Comparison of ENCODE assay signal across 8 cellular contexts in the genomic region with DNA sequence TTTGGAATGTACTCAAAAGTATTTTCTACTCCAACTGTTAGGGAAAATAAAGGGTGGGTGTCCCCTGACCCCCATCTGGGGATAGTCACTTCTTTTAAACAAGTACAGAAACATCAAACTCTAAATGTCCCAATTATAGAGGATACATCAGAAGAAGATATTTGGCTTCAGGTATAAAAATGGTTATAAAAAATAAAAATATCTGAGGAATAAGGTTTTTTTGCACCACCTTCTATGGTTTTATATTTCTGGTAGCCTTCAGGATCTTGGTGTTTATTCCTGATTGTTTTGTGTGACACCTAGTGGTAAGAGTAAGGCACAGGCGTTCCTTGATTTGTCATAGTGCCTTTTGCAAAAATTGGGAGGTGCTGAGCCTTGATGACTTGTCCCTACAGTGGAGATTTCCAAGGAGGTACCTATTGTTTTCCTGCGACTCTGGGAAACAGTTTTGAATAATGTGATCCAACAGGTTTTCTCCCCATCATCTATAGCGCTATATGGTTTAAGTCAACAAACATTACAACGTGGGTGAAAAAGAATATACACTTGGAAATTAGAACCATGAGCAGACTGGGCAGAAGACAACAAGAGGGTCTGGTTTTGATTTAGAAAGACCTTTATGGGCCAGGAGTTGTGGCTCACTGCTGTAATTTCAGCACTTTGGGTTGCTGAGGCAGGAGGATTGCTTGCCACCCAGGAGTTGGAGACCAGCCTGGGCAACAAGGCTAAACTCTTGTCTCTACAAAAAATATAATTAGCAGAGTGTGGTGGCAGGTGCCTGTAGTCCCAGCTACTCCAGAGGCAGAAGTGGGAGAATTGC.
A peak's percentile ranks its signal among the peaks of the same experiment; 100 is the strongest.
DNase-seq lines count a peak whose midpoint lies in the region; ATAC-seq and TF ChIP-seq lines count a peak whose summit lies in the region.

No MANE protein-coding gene starts in this region.

- H3K9me2 ChIP-seq in SU-DHL-6 (replicated peaks; ENCODE audit: insufficient read depth, low read length) = no peaks in the 10 kb centered on the region

- H3F3A ChIP-seq in SU-DHL-6 (ENCODE audit: insufficient read depth) = peaks cover 35% of the 10 kb centered on the region

- H3K36me3 Mint-ChIP-seq in stimulated activated naive CD8-positive, alpha-beta T cell treated with anti-CD3 and anti-CD28 coated beads, Interleukin-15, Interleukin-2, amounts not matched to agents 100 ng/mL and 50 ng/mL, for 24 hours (ENCODE audit: low read depth) = peaks cover 22% of the 10 kb centered on the region

- H3K27me3 Mint-ChIP-seq in stimulated activated naive CD8-positive, alpha-beta T cell treated with anti-CD3 and anti-CD28 coated beads, Interleukin-15, Interleukin-2, amounts not matched to agents 100 ng/mL and 50 ng/mL, for 24 hours = no peaks in the 10 kb centered on the region

- H3K27ac ChIP-seq in SU-DHL-6 (ENCODE audit: low read depth, low read length) = peak overlapping the region; percentile 93; the same call in 1 of the 2 replicates

- no peak overlapping the region for H3K9ac ChIP-seq in SU-DHL-6 (ENCODE audit: low read length)

- no peak for ATAC-seq in stimulated activated naive CD8-positive, alpha-beta T cell treated with anti-CD3 and anti-CD28 coated beads, Interleukin-15, Interleukin-2, amounts not matched to agents 100 U/mL and 50 U/mL, for 24 hours
- ATAC-seq in HG03571 (IDR thresholded peaks at IDR 0.05; ENCODE audit: unreplicated experiment) (no peak), GM21447 (IDR thresholded peaks at IDR 0.05; ENCODE audit: unreplicated experiment) (no peak)

- peaks cover 15% of the 10 kb centered on the region for H3K36me3 ChIP-seq in SU-DHL-6 (ENCODE audit: low read length)

- H3K27me3 ChIP-seq in SU-DHL-6 (ENCODE audit: low read length) = no peaks in the 10 kb centered on the region

- H4K20me1 ChIP-seq in SU-DHL-6 (ENCODE audit: low read depth, low read length) = peaks cover 4% of the 10 kb centered on the region; the same call in 1 of the 2 replicates

- TF ChIP-seq CTCF in SU-DHL-6 (IDR thresholded peaks at IDR 0.05; ENCODE audit: insufficient read depth, low read length, poor library complexity, severe bottlenecking) = peak; percentile 64
- TF ChIP-seq CTCF in fibroblast of mammary gland (conservative IDR thresholded peaks at IDR 0.05; ENCODE audit: control insufficient read depth, insufficient read depth, low read depth, low read length) = peak; percentile 90

- no peaks in the 10 kb centered on the region for H3K9me3 ChIP-seq in SU-DHL-6 (ENCODE audit: insufficient read depth, low read length)

- H3K4me2 ChIP-seq in SU-DHL-6 (ENCODE audit: low read depth, low read length, poor library complexity, severe bottlenecking) = no peak overlapping the region

- no peak overlapping the region for H3K4me3 ChIP-seq in SU-DHL-6 (ENCODE audit: insufficient read depth, low read length, poor library complexity, severe bottlenecking)
- no peak overlapping the region for H3K4me3 ChIP-seq in fibroblast of mammary gland (ENCODE audit: control insufficient read depth, low read depth, low read length)

- DNase-seq in stimulated activated naive CD8-positive, alpha-beta T cell treated with anti-CD3 and anti-CD28 coated beads, Interleukin-15, Interleukin-2, amounts not matched to agents 100 U/mL and 50 U/mL, for 24 hours = no peak
- DNase-seq in NCI-H1105 treated with DMSO at 0.1 percent for 48 hours (lab: John Stamatoyannopoulos, UW) (peak; percentile 73), fibroblast of mammary gland (ENCODE audit: low read depth) (peak; percentile 81), pons (ENCODE audit: low spot score) (peak; percentile 86)

- H3K4me1 Mint-ChIP-seq in stimulated activated naive CD8-positive, alpha-beta T cell treated with anti-CD3 and anti-CD28 coated beads, Interleukin-15, Interleukin-2, amounts not matched to agents 100 ng/mL and 50 ng/mL, for 24 hours (ENCODE audit: low read depth) = peaks cover 40% of the 10 kb centered on the region

- H3K27ac Mint-ChIP-seq in stimulated activated naive CD8-positive, alpha-beta T cell treated with anti-CD3 and anti-CD28 coated beads, Interleukin-15, Interleukin-2, amounts not matched to agents 100 ng/mL and 50 ng/mL, for 24 hours = no peak overlapping the region

- peak overlapping the region; percentile 95 for H3K4me3 Mint-ChIP-seq in stimulated activated naive CD8-positive, alpha-beta T cell treated with anti-CD3 and anti-CD28 coated beads, Interleukin-15, Interleukin-2, amounts not matched to agents 100 ng/mL and 50 ng/mL, for 24 hours

- peaks cover 11% of the 10 kb centered on the region; the same call in 1 of the 2 replicates for H3K79me2 ChIP-seq in SU-DHL-6 (ENCODE audit: insufficient read depth, low read length)

- no peaks in the 10 kb centered on the region for H3K9me3 Mint-ChIP-seq in stimulated activated naive CD8-positive, alpha-beta T cell treated with anti-CD3 and anti-CD28 coated beads, Interleukin-15, Interleukin-2, amounts not matched to agents 100 ng/mL and 50 ng/mL, for 24 hours

- H2AFZ ChIP-seq in SU-DHL-6 (ENCODE audit: low read depth, low read length, severe bottlenecking) = no peak overlapping the region
